12 cellular contexts compared by ENCODE assay signal in the genomic region with DNA sequence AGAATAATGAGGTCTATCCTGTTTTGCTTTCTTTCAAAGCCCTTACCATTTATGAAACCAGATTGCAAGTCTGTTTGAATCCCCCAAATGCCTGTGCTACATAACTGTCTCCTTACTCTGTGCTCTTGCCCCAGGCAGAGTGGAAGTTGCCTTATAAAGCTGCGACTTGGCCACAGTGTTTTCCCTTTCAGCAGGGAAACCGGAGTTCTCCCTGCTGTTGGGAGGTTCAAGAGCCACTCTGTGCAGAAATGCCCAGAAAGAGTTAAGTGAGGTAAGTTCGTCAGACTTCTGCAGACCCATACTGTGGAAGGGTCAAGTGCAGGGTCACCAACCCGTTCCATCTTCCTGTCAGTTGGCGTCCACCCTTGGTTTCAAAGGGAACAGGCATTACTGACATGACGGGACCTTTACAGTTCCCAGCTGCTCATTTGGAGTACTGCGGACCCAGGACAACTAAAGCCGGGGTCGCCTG.
A peak's percentile ranks its signal among the peaks of the same experiment; 100 is the strongest.
DNase-seq lines count a peak whose midpoint lies in the region; ATAC-seq, FAIRE-seq and TF ChIP-seq lines count a peak whose summit lies in the region.
"Had no signal": no experiment of that assay in that cellular context is flagged by ENCODE, and none has a peak within 500 bp of the region (broad histone marks: within the 10 kb centered on the region; RNA-seq: fewer than 3 reads in every experiment).

No MANE protein-coding gene starts in this region.

- no peak overlapping the region for H2BK12ac ChIP-seq in neuronal stem cell (ENCODE audit: low read length)

- H3K18ac ChIP-seq in neuronal stem cell (ENCODE audit: low read length), result no peak overlapping the region

- no peak for TF ChIP-seq POLR2A in upper lobe of left lung (IDR thresholded peaks at IDR 0.05)

- H3K27me3 ChIP-seq in endodermal cell (ENCODE audit: control insufficient read depth, insufficient read depth, low read length, poor library complexity, severe bottlenecking) (no peaks in the 10 kb centered on the region), neuronal stem cell (ENCODE audit: control insufficient read depth in 3 of 3, insufficient read depth in 3 of 3, low read depth in 1 of 3, low read length in 3 of 3) (no peaks in the 10 kb centered on the region), upper lobe of left lung (no peaks in the 10 kb centered on the region)
- H3K27me3 ChIP-seq: BE2C had no signal

- H3K4ac ChIP-seq in neuronal stem cell (ENCODE audit: low read length), result no peak overlapping the region

- no peak for TF ChIP-seq CTCF in endodermal cell (conservative IDR thresholded peaks at IDR 0.05)
- TF ChIP-seq CTCF in kidney (IDR thresholded peaks at IDR 0.05; ENCODE audit: borderline replicate concordance, extremely low read depth, insufficient read depth), result no peak
- no peak for TF ChIP-seq CTCF in upper lobe of left lung (IDR thresholded peaks at IDR 0.05)

- no peak overlapping the region for H3K23ac ChIP-seq in neuronal stem cell (ENCODE audit: low read depth, low read length, poor library complexity)

- H3K14ac ChIP-seq in neuronal stem cell (ENCODE audit: low read length), result no peak overlapping the region

- peak overlapping the region; percentile 8 for H2AFZ ChIP-seq in neuronal stem cell (ENCODE audit: low read length)

- H4K91ac ChIP-seq in neuronal stem cell (ENCODE audit: low read depth, low read length, poor library complexity), result no peak overlapping the region

- H3K27ac ChIP-seq in endodermal cell (ENCODE audit: low read depth, low read length) (peak overlapping the region; percentile 57), kidney (ENCODE audit: low read depth in 2 of 2, low read length in 2 of 2) (no peak overlapping the region), neuronal stem cell (replicated peaks; ENCODE audit: low read length) (no peak overlapping the region), upper lobe of left lung (no peak overlapping the region)

- H3K4me3 Mint-ChIP-seq in endodermal cell, result no peak overlapping the region
- H3K4me3 Mint-ChIP-seq: memory B cell had no signal

- H3K4me1 ChIP-seq in endodermal cell (ENCODE audit: control insufficient read depth, insufficient read depth, low read length) (no peaks in the 10 kb centered on the region), kidney (ENCODE audit: control insufficient read depth in 1 of 2, insufficient read depth in 1 of 2, low read depth in 1 of 2, low read length in 2 of 2) (peaks cover 4 to 7% of the 10 kb centered on the region in 2 donors), neuronal stem cell (ENCODE audit: control insufficient read depth in 2 of 2, insufficient read depth in 1 of 2, low read depth in 1 of 2, low read length in 2 of 2) (peaks cover 24 to 51% of the 10 kb centered on the region in 2 donors), upper lobe of left lung (peaks cover 0 to 6% (median 2%) of the 10 kb centered on the region in 4 donors)
- H3K4me1 ChIP-seq: BE2C had no signal

- WGBS in endodermal cell (ENCODE audit: insufficient coverage in 1 of 2, insufficient read length in 1 of 2), 2 experiments, result 58 to 82% methylated on average over 7 to 9 of the region's 9 CpGs
- no CpG with 5 or more reads among the region's 9 CpGs for WGBS in neuronal stem cell (ENCODE audit: extremely low coverage in 2 of 2, insufficient read length in 2 of 2, insufficient replicate concordance in 1 of 2), 2 donors
- 70 to 75% methylated on average over 9 of the region's 9 CpGs for WGBS in upper lobe of left lung, 2 donors

- H3K9me3 ChIP-seq in endodermal cell (ENCODE audit: control insufficient read depth, low read length), result no peaks in the 10 kb centered on the region
- H3K9me3 ChIP-seq in kidney (ENCODE audit: control insufficient read depth in 1 of 2, low read length in 2 of 2), result no peaks in the 10 kb centered on the region
- H3K9me3 ChIP-seq in neuronal stem cell (replicated peaks in 1 of 2; ENCODE audit: control insufficient read depth in 2 of 2, insufficient read depth in 1 of 2, low read depth in 1 of 2, low read length in 2 of 2), result no peaks in the 10 kb centered on the region
- no peaks in the 10 kb centered on the region for H3K9me3 ChIP-seq in upper lobe of left lung
- H3K9me3 ChIP-seq: BE2C had no signal

- no peak overlapping the region for H2BK5ac ChIP-seq in neuronal stem cell (ENCODE audit: low read length)

- no peak overlapping the region for H3K4me3 ChIP-seq in endodermal cell (ENCODE audit: low read length)
- H3K4me3 ChIP-seq in kidney (ENCODE audit: low read length in 2 of 2), result peak overlapping the region; percentile 32 to 63
- no peak overlapping the region for H3K4me3 ChIP-seq in neuronal stem cell (ENCODE audit: low read length in 2 of 2)
- peak overlapping the region in 1 of 4 donors; percentile 15 for H3K4me3 ChIP-seq in upper lobe of left lung

- H3K27ac Mint-ChIP-seq in endodermal cell, result no peak overlapping the region
- H3K27ac Mint-ChIP-seq: memory B cell had no signal

- H3K36me3 Mint-ChIP-seq in endodermal cell (ENCODE audit: low read depth), result no peaks in the 10 kb centered on the region
- H3K36me3 Mint-ChIP-seq: memory B cell had no signal

- peaks cover 29% of the 10 kb centered on the region for H3K4me1 Mint-ChIP-seq in endodermal cell
- H3K4me1 Mint-ChIP-seq: memory B cell had no signal

- FAIRE-seq in kidney (lab: Jason Lieb, UNC), result no peak

- no peak overlapping the region for H2AK5ac ChIP-seq in neuronal stem cell (ENCODE audit: low read depth, low read length)

- H3K9ac ChIP-seq in endodermal cell (ENCODE audit: extremely low read depth, low read length, poor library complexity, severe bottlenecking) (no peak overlapping the region), kidney (ENCODE audit: low read length in 2 of 2) (no peak overlapping the region), neuronal stem cell (ENCODE audit: low read depth, low read length, poor library complexity) (no peak overlapping the region)

- no peaks in the 10 kb centered on the region for H3K27me3 Mint-ChIP-seq in endodermal cell (ENCODE audit: insufficient read depth)
- H3K27me3 Mint-ChIP-seq: memory B cell had no signal

- H4K8ac ChIP-seq in neuronal stem cell (ENCODE audit: low read depth, low read length), result no peak overlapping the region

- intact Hi-C loops in kidney (cut with DNase I), result no loop called here

- H2BK120ac ChIP-seq in neuronal stem cell (ENCODE audit: low read depth, low read length), result no peak overlapping the region

- peak; percentile 28 to 36 for ATAC-seq in upper lobe of left lung (ENCODE audit: low FRiP score in 2 of 2)
- no peak for ATAC-seq in HG03432 (IDR thresholded peaks at IDR 0.05; ENCODE audit: unreplicated experiment)
- no peak for ATAC-seq in HG02588 (IDR thresholded peaks at IDR 0.05; ENCODE audit: unreplicated experiment)

- H2BK15ac ChIP-seq in neuronal stem cell (ENCODE audit: low read length), result no peak overlapping the region

- H3K79me1 ChIP-seq in neuronal stem cell (ENCODE audit: low read depth, low read length), result no peaks in the 10 kb centered on the region

- no peaks in the 10 kb centered on the region for H3K9me3 Mint-ChIP-seq in endodermal cell

- H3K4me2 ChIP-seq in neuronal stem cell (ENCODE audit: insufficient read depth, low read length, poor library complexity, severe bottlenecking), result no peak overlapping the region

- H3K36me3 ChIP-seq in endodermal cell (ENCODE audit: control insufficient read depth, insufficient read depth, low read length), result no peaks in the 10 kb centered on the region
- H3K36me3 ChIP-seq in kidney (ENCODE audit: control insufficient read depth in 1 of 2, insufficient read depth in 2 of 2, low read length in 2 of 2), result no peaks in the 10 kb centered on the region
- no peaks in the 10 kb centered on the region for H3K36me3 ChIP-seq in neuronal stem cell (replicated peaks in 1 of 2; ENCODE audit: control insufficient read depth in 2 of 2, insufficient read depth in 2 of 2, low read length in 2 of 2)
- H3K36me3 ChIP-seq in upper lobe of left lung, result no peaks in the 10 kb centered on the region
- H3K36me3 ChIP-seq: BE2C had no signal

- TF ChIP-seq EP300 in upper lobe of left lung (IDR thresholded peaks at IDR 0.05), result no peak

- DNase-seq in endodermal cell (peak; percentile 55), kidney (no peak), neuronal stem cell (ENCODE audit: low spot score) (no peak), upper lobe of left lung (no peak), NCI-H524 treated with DMSO at 0.1 percent for 48 hours (lab: John Stamatoyannopoulos, UW) (no peak)
- DNase-seq: activated CD4-positive, CD25-positive, alpha-beta regulatory T cell; BE2C; dermis blood vessel endothelial cell; H7 had no signal

Comparison
In these comparisons a context has a peak if more than half of its experiments do, and no peak if none do; other contexts are left out.
1. H3K4me3 ChIP-seq: peak in kidney (2 of 2); none in endodermal cell (single experiment) and neuronal stem cell (0 of 2).
2. ATAC-seq: peak in upper lobe of left lung (2 of 2); none in HG03432 (single experiment) and HG02588 (single experiment).